Comparison of ENCODE assay signal across 1 cellular context in genomic region chr17:43669971-43670644, GRCh38.
TF ChIP-seq lines count a peak whose summit lies in the region.

No MANE protein-coding gene starts in this region.

TF ChIP-seq in GM12878, 131 proteins besides CTCF, POLR2A, EP300 and RAD21 (continued from another document):
- TF ChIP-seq MLLT1 (IDR thresholded peaks at IDR 0.05) (peak; percentile 69; the same call in 1 of the 2 replicates), ATF3 (IDR thresholded peaks at IDR 0.05; ENCODE audit: borderline replicate concordance, extremely low read depth, low read depth, low read length) (no peak), REST (IDR thresholded peaks at IDR 0.05; ENCODE audit: low read depth, low read length) (no peak), MTA2 (IDR thresholded peaks at IDR 0.05; ENCODE audit: low read depth) (peak; percentile 58; the same call in 1 of the 2 replicates), BHLHE40 (IDR thresholded peaks at IDR 0.05; ENCODE audit: borderline replicate concordance in 1 of 2, low read depth in 2 of 2, low read length in 1 of 2) (peak in 1 of 2 experiments; percentile 42; a peak in 1 of 4 replicates), JUNB (IDR thresholded peaks at IDR 0.05) (no peak), HSF1 (IDR thresholded peaks at IDR 0.05; ENCODE audit: low read depth, low read length) (no peak), NBN (IDR thresholded peaks at IDR 0.05) (peak; percentile 65; the same call in 1 of the 2 replicates), IKZF1 (conservative IDR thresholded peaks at IDR 0.05) (peak; percentile 88), FOXM1 (IDR thresholded peaks at IDR 0.05; ENCODE audit: low read depth, low read length) (no peak), ZNF24 (IDR thresholded peaks at IDR 0.05) (no peak), ZNF592 (IDR thresholded peaks at IDR 0.05) (peak; percentile 9; the same call in 1 of the 2 replicates), GATAD2B (conservative IDR thresholded peaks at IDR 0.05; ENCODE audit: low read depth) (0 out of 2 replicates have a peak, but pooled peaks have one; percentile 53), SKIL (IDR thresholded peaks at IDR 0.05; ENCODE audit: low read depth, poor library complexity, severe bottlenecking) (peak; percentile 48), ZNF687 (IDR thresholded peaks at IDR 0.05) (peak; percentile 55), BMI1 (IDR thresholded peaks at IDR 0.05; ENCODE audit: borderline replicate concordance) (no peak), RELB (IDR thresholded peaks at IDR 0.05; ENCODE audit: low read depth) (peak; percentile 68; the same call in 1 of the 2 replicates), IKZF2 (IDR thresholded peaks at IDR 0.05) (peak; percentile 85 to 90), LARP7 (IDR thresholded peaks at IDR 0.05) (no peak), NR2F1 (conservative IDR thresholded peaks at IDR 0.05) (peak; percentile 64), NKRF (conservative IDR thresholded peaks at IDR 0.05) (no peak), TCF3 (IDR thresholded peaks at IDR 0.05; ENCODE audit: borderline replicate concordance, insufficient read depth, low read depth, low read length) (no peak), MEF2B (IDR thresholded peaks at IDR 0.05; ENCODE audit: partially characterized antibody, poor library complexity, severe bottlenecking) (peak; percentile 55), PAX5 (IDR thresholded peaks at IDR 0.05; ENCODE audit: borderline replicate concordance, low read depth, low read length) (peak; percentile 24; the same call in 1 of the 2 replicates), DPF2 (IDR thresholded peaks at IDR 0.05) (peak; percentile 69)
